In the genomic region with DNA sequence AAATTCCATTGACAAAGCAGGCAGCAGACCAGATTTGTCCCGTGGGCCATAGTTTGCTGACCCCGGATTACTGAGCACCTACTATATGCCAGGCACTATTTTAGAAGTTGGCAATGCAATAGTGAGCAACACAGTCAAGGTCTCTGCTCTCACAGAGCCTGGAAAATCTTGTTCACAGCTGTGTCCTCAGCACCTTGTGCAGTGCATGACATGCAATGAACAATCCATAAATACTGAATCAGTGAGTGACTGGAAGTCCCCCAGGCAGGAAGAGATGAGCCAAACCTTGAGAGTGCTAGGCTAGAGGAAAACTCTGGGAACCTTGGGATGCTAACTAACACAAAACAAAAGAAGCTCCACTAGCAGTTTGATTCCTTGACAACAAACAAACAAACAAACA, we compare ENCODE assay signal across 27 cellular contexts. TPM values are rescaled to one million over a fixed set of nuclear protein-coding genes. Genes with fewer than 3 reads are reported as not detected.
DNase-seq lines count a peak whose midpoint lies in the region; ATAC-seq, FAIRE-seq and TF ChIP-seq lines count a peak whose summit lies in the region.
"Had no signal": no experiment of that assay in that cellular context is flagged by ENCODE, and none has a peak within 500 bp of the region (broad histone marks: within the 10 kb centered on the region; RNA-seq: fewer than 3 reads in every experiment).

No MANE protein-coding gene starts in this region.

- intact Hi-C loops in tibial artery (cut with DNase I; ENCODE audit: low total_unique reads), result no loop called here

- no peak overlapping the region for H3K4me3 ChIP-seq in GM23248
- no peak overlapping the region for H3K4me3 ChIP-seq in trophoblast cell (ENCODE audit: low read depth, low read length)
- H3K4me3 ChIP-seq in tibial artery, result no peak overlapping the region
- H3K4me3 ChIP-seq: heart right ventricle, thoracic aorta had no signal

- H2AFZ ChIP-seq in GM23248, result no peak overlapping the region
- H2AFZ ChIP-seq in trophoblast cell (ENCODE audit: insufficient read depth, low read length, poor library complexity), result no peak overlapping the region

- H3K4ac ChIP-seq in trophoblast cell (ENCODE audit: low read depth, low read length), result no peak overlapping the region

- H3K79me2 ChIP-seq in GM23248 (ENCODE audit: insufficient read depth), result no peaks in the 10 kb centered on the region
- no peaks in the 10 kb centered on the region for H3K79me2 ChIP-seq in trophoblast cell (ENCODE audit: control insufficient read depth, insufficient read depth, low read length, poor library complexity)

- H3K79me1 ChIP-seq in trophoblast cell (ENCODE audit: low read length), result no peaks in the 10 kb centered on the region

- no peak overlapping the region for H4K8ac ChIP-seq in trophoblast cell (ENCODE audit: low read depth, low read length)

- no peak overlapping the region; the same call in 1 of the 2 replicates for H3K9ac ChIP-seq in GM23248
- H3K9ac ChIP-seq in trophoblast cell (ENCODE audit: low read length), result no peak overlapping the region
- H3K9ac ChIP-seq: KMS-11 had no signal

- H3K14ac ChIP-seq in trophoblast cell (ENCODE audit: low read length), result no peak overlapping the region

- WGBS in GM23248 (ENCODE audit: low coverage in 1 of 2, low lambda C conversion rate in 2 of 2, missing lambda C conversion rate in 2 of 2), 2 experiments, result 69 to 74% methylated on average over 2 of the region's 2 CpGs
- WGBS in trophoblast cell (ENCODE audit: extremely low coverage, insufficient coverage, insufficient read length), result no CpG with 5 or more reads among the region's 2 CpGs

- H3K18ac ChIP-seq in trophoblast cell (ENCODE audit: low read length), result no peak overlapping the region

- no peaks in the 10 kb centered on the region for H3K9me3 ChIP-seq in GM23248 (ENCODE audit: low read depth)
- no peaks in the 10 kb centered on the region for H3K9me3 ChIP-seq in trophoblast cell (ENCODE audit: insufficient read depth, low read depth, low read length)
- H3K9me3 ChIP-seq in tibial artery, result no peaks in the 10 kb centered on the region
- H3K9me3 ChIP-seq: heart right ventricle, thoracic aorta had no signal

- no peak for TF ChIP-seq CTCF in tibial artery (IDR thresholded peaks at IDR 0.05)

- no peak overlapping the region for H2AK5ac ChIP-seq in trophoblast cell (ENCODE audit: low read length)

- no peak overlapping the region for H3K23ac ChIP-seq in trophoblast cell (ENCODE audit: low read length)

- H2BK120ac ChIP-seq in trophoblast cell (ENCODE audit: insufficient read depth, low read length, poor library complexity), result no peak overlapping the region

- H4K12ac ChIP-seq in trophoblast cell (ENCODE audit: low read depth, low read length), result no peak overlapping the region

- FAIRE-seq in RCC 7860 (lab: Jason Lieb, UNC), result no peak
- FAIRE-seq: D721Med had no signal

- DNase-seq in GM23248, result peak; percentile 85
- DNase-seq in RCC 7860 (ENCODE audit: low spot score), result peak; percentile 12
- no peak for DNase-seq in epithelial cell of prostate (ENCODE audit: low read depth, low spot score)
- peak; percentile 46 to 69 for DNase-seq in trophoblast cell
- no peak for DNase-seq in tibial artery
- no peak for DNase-seq in activated CD4-positive, CD25-positive, alpha-beta regulatory T cell (lab: John Stamatoyannopoulos, UW)
- DNase-seq in stimulated activated CD4-positive, alpha-beta T cell treated with anti-CD3 and anti-CD28 coated beads, Interleukin-12 subunit alpha, Interleukin-12 subunit beta, amount 100 ng/mL, for 4 hours, result no peak
- DNase-seq: activated CD4-positive, alpha-beta T cell treated with anti-CD3 and anti-CD28 coated beads, Interleukin-2, amount 10 ng/mL, durations not matched to agents 24 days and 14 days; activated naive CD4-positive, alpha-beta T cell treated with anti-CD3 and anti-CD28 coated beads, Interleukin-2, amount 50 U/mL, for 16 hours; anterior cingulate cortex; CD4-positive, CD25-positive, alpha-beta regulatory T cell; central memory CD4-positive, alpha-beta T cell; heart right ventricle; midbrain; MV-4-11; naive thymus-derived CD8-positive, alpha-beta T cell; NCI-H2171; NCI-H524 treated with DMSO at 0.1 percent for 48 hours; RPMI8226; stimulated activated CD4-positive, alpha-beta T cell treated with anti-CD3 and anti-CD28 coated beads, Interleukin-4, amount 100 ng/mL, for 24 hours; stimulated activated naive CD8-positive, alpha-beta T cell treated with anti-CD3 and anti-CD28 coated beads, Interleukin-15, Interleukin-2, amounts not matched to agents 100 U/mL and 50 U/mL, for 24 hours had no signal

- no peak overlapping the region for H2BK5ac ChIP-seq in trophoblast cell (ENCODE audit: low read depth, low read length, poor library complexity)

- no peaks in the 10 kb centered on the region for H3K27me3 ChIP-seq in GM23248 (replicated peaks; ENCODE audit: insufficient read depth)
- H3K27me3 ChIP-seq in trophoblast cell (ENCODE audit: insufficient read depth, low read length), result no peaks in the 10 kb centered on the region
- no peaks in the 10 kb centered on the region for H3K27me3 ChIP-seq in tibial artery
- H3K27me3 ChIP-seq: heart right ventricle had no signal

- H3K4me2 ChIP-seq in GM23248 (ENCODE audit: unreplicated experiment) (no peak overlapping the region), trophoblast cell (ENCODE audit: low read length) (no peak overlapping the region)
- H3K4me2 ChIP-seq: KMS-11 had no signal

- 0 out of 2 replicates have a peak overlapping the region, but pooled peaks have one; percentile 28 for H3K27ac ChIP-seq in GM23248
- peak overlapping the region; percentile 39 for H3K27ac ChIP-seq in epithelial cell of prostate
- H3K27ac ChIP-seq in trophoblast cell (ENCODE audit: low read depth, low read length), result no peak overlapping the region
- H3K27ac ChIP-seq in tibial artery, result no peak overlapping the region
- H3K27ac ChIP-seq: heart right ventricle, KMS-11, thoracic aorta had no signal

- ATAC-seq in GM19463 (IDR thresholded peaks at IDR 0.05; ENCODE audit: unreplicated experiment), result no peak
- ATAC-seq: heart right ventricle; naive thymus-derived CD8-positive, alpha-beta T cell; stimulated activated naive CD8-positive, alpha-beta T cell treated with anti-CD3 and anti-CD28 coated beads, Interleukin-15, Interleukin-2, amounts not matched to agents 100 U/mL and 50 U/mL, for 24 hours had no signal

- H3F3A ChIP-seq in GM23248 (ENCODE audit: insufficient read depth), result peaks cover 14% of the 10 kb centered on the region

- H3K36me3 ChIP-seq in GM23248 (ENCODE audit: low read depth), result no peaks in the 10 kb centered on the region
- H3K36me3 ChIP-seq in trophoblast cell (ENCODE audit: control insufficient read depth in 1 of 2, insufficient read depth in 2 of 2, low read length in 2 of 2), result no peaks in the 10 kb centered on the region
- H3K36me3 ChIP-seq in tibial artery, result no peaks in the 10 kb centered on the region
- H3K36me3 ChIP-seq: heart right ventricle, thoracic aorta had no signal

- H4K91ac ChIP-seq in trophoblast cell (ENCODE audit: low read depth, low read length), result peak overlapping the region; percentile 8

- H2BK12ac ChIP-seq in trophoblast cell (ENCODE audit: low read length), result no peak overlapping the region

- in situ Hi-C loops in GM23248 (cut with MboI), result no loop called here

- H3K9me2 ChIP-seq in GM23248 (ENCODE audit: insufficient read depth), result no peaks in the 10 kb centered on the region

- peaks cover 12% of the 10 kb centered on the region for H3K4me1 ChIP-seq in GM23248 (ENCODE audit: insufficient read depth)
- peaks cover 2% of the 10 kb centered on the region in 2 experiments for H3K4me1 ChIP-seq in trophoblast cell (ENCODE audit: control insufficient read depth in 1 of 2, insufficient read depth in 2 of 2, low read length in 2 of 2)
- no peaks in the 10 kb centered on the region for H3K4me1 ChIP-seq in tibial artery

- H4K20me1 ChIP-seq in GM23248 (ENCODE audit: insufficient read depth), result no peaks in the 10 kb centered on the region

RNA-seq across cellular contexts. Expression of gene TM4SF1, which starts 14.4 kb away (rescaled TPM):
- 7.2 and 10.5 TPM in 2 replicates for total RNA-seq in GM23248 (2014; rRNA removed; shearing (Covaris generic))
- 10.7 and 12.4 TPM in 2 replicates for polyA plus RNA-seq in GM23248 (2016; fragmentation: Nextera tagmentation; extraction: Ambion mirVana)
- 1.8 and 2.2 TPM in 2 replicates for polyA plus RNA-seq in trophoblast cell (2013)
- total RNA-seq: naive thymus-derived CD8-positive, alpha-beta T cell had no signal
- polyA plus RNA-seq: CD4-positive, CD25-positive, alpha-beta regulatory T cell; naive thymus-derived CD8-positive, alpha-beta T cell had no signal

RNA-seq across cellular contexts. Expression of gene TM4SF18, which starts 29.6 kb away (rescaled TPM):
- total RNA-seq in GM23248 (2014; rRNA removed; shearing (Covaris generic)), result not detected in 2 replicates
- not detected in 2 replicates for polyA plus RNA-seq in GM23248 (2016; fragmentation: Nextera tagmentation; extraction: Ambion mirVana)
- polyA plus RNA-seq in trophoblast cell (2013), result 0.17 and 0.23 TPM in 2 replicates
- total RNA-seq: activated CD4-positive, alpha-beta T cell treated with anti-CD3 and anti-CD28 coated beads, Interleukin-2, amount 10 ng/mL, durations not matched to agents 24 days and 14 days; CD4-positive, CD25-positive, alpha-beta regulatory T cell; fibroblast of villous mesenchyme; HT-29; naive thymus-derived CD8-positive, alpha-beta T cell had no signal
- polyA plus RNA-seq: CD4-positive, CD25-positive, alpha-beta regulatory T cell; naive thymus-derived CD8-positive, alpha-beta T cell had no signal

Comparison
In these comparisons a context has a peak if more than half of its experiments do, and no peak if none do; other contexts are left out.
1. DNase-seq: peak in GM23248 (single experiment), RCC 7860 (single experiment) and trophoblast cell (2 of 2); none in epithelial cell of prostate (single experiment), tibial artery (0 of 2), activated CD4-positive, CD25-positive, alpha-beta regulatory T cell (0 of 4) and stimulated activated CD4-positive, alpha-beta T cell treated with anti-CD3 and anti-CD28 coated beads, Interleukin-12 subunit alpha, Interleukin-12 subunit beta, amount 100 ng/mL, for 4 hours (single experiment).
2. H3K27ac ChIP-seq: peak in GM23248 (single experiment) and epithelial cell of prostate (single experiment); none in trophoblast cell (single experiment) and tibial artery (0 of 2).